Comparison of ENCODE assay signal across 26 cellular contexts in the genomic region with DNA sequence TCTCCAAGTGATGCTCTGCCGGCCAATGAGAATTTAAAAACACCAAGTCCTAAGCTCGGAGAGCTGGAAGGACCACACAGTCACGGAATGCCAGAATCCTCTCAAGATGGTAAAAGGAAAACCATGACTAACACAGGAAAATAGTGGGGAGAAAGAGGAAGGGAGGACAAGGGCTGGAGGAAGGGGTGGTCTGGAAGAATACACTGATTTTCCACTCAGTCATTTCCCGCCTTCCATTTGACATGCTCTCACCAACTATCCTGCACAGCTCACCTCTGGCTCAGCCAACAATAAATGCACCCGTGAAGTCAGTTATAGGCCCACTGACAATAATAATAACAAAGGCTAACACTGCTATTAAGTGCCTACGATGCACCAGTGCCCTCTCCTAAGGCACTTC.
"Had no signal": no experiment of that assay in that cellular context is flagged by ENCODE, and none has a peak within 500 bp of the region (broad histone marks: within the 10 kb centered on the region; RNA-seq: fewer than 3 reads in every experiment).

No MANE protein-coding gene starts in this region.

- H3K9me3 Mint-ChIP-seq: activated naive CD8-positive, alpha-beta T cell treated with anti-CD3 and anti-CD28 coated beads, Interleukin-2, amount 10 ng/mL, durations not matched to agents 7 days and 5 days; activated T-helper 17 cell treated with anti-CD3 and anti-CD28 coated beads, Interleukin-2, amount 50 U/mL, for 72 hours; memory B cell; nephron; stimulated activated memory B cell treated with anti-CD40 and anti-IgM and Interleukin-4, amounts not matched to agents 10 μg/mL and 1 μg/mL and 100 μg/mL, for 72 hours; T-helper 1 cell treated with Interleukin-12 subunit alpha and Interleukin-12 subunit beta and Interleukin-4 antibody, amounts not matched to agents 30 μg/mL and 1 μg/mL, for 36 hours had no signal

- ATAC-seq: activated CD8-positive, alpha-beta T cell treated with anti-CD3 and anti-CD28 coated beads, Interleukin-2, amount 10 ng/mL, durations not matched to agents 7 days and 5 days; activated T-helper 17 cell treated with anti-CD3 and anti-CD28 coated beads, Interleukin-2, amount 50 U/mL, for 72 hours; gastroesophageal sphincter; psoas muscle; stimulated activated memory B cell treated with anti-CD40 and anti-IgM and Interleukin-4, amounts not matched to agents 10 μg/mL and 1 μg/mL and 100 μg/mL, for 72 hours had no signal

- H3K27me3 ChIP-seq: cardiac muscle cell, esophagus muscularis mucosa, gastroesophageal sphincter, heart left ventricle, neutrophil, pancreas, stomach, transverse colon, uterus had no signal

- H3K9me3 ChIP-seq: esophagus muscularis mucosa, gastroesophageal sphincter, heart left ventricle, neutrophil, pancreas, psoas muscle, stomach, transverse colon, uterus had no signal

- H3K36me3 ChIP-seq: cardiac muscle cell, esophagus muscularis mucosa, gastroesophageal sphincter, heart left ventricle, neutrophil, pancreas, stomach, transverse colon, uterus had no signal

- H3K4me3 Mint-ChIP-seq: activated CD8-positive, alpha-beta T cell treated with anti-CD3 and anti-CD28 coated beads, Interleukin-2, amount 10 ng/mL, durations not matched to agents 7 days and 5 days; activated naive CD8-positive, alpha-beta T cell treated with anti-CD3 and anti-CD28 coated beads, Interleukin-2, amount 10 ng/mL, durations not matched to agents 7 days and 5 days; activated T-helper 17 cell treated with anti-CD3 and anti-CD28 coated beads, Interleukin-2, amount 50 U/mL, for 72 hours; memory B cell; nephron; stimulated activated memory B cell treated with anti-CD40 and anti-IgM and Interleukin-4, amounts not matched to agents 10 μg/mL and 1 μg/mL and 100 μg/mL, for 72 hours; T-helper 1 cell treated with Interleukin-12 subunit alpha and Interleukin-12 subunit beta and Interleukin-4 antibody, amounts not matched to agents 30 μg/mL and 1 μg/mL, for 36 hours had no signal

- H3K4me3 ChIP-seq: cardiac muscle cell, esophagus muscularis mucosa, gastroesophageal sphincter, heart left ventricle, pancreas, psoas muscle, stomach, transverse colon, uterus had no signal

- H3K27ac ChIP-seq: cardiac muscle cell, esophagus muscularis mucosa, gastroesophageal sphincter, heart left ventricle, neutrophil, pancreas, psoas muscle, stomach, transverse colon, uterus had no signal

- H3K36me3 Mint-ChIP-seq: memory B cell; stimulated activated memory B cell treated with anti-CD40 and anti-IgM and Interleukin-4, amounts not matched to agents 10 μg/mL and 1 μg/mL and 100 μg/mL, for 72 hours had no signal

- DNase-seq: activated CD4-positive, alpha-beta T cell treated with anti-CD3 and anti-CD28 coated beads for 4 hours; activated CD4-positive, CD25-positive, alpha-beta regulatory T cell; activated CD8-positive, alpha-beta T cell treated with anti-CD3 and anti-CD28 coated beads, Interleukin-2, amount 10 ng/mL, durations not matched to agents 7 days and 5 days; activated naive CD8-positive, alpha-beta T cell treated with anti-CD3 and anti-CD28 coated beads, Interleukin-2, amount 10 ng/mL, durations not matched to agents 7 days and 5 days; amygdala; cortex of kidney; effector CD4-positive, alpha-beta T cell; heart left ventricle; pancreas; psoas muscle; right cardiac atrium; stimulated activated CD4-positive, alpha-beta T cell treated with anti-CD3 and anti-CD28 coated beads, Interleukin-12 subunit alpha, Interleukin-12 subunit beta, amount 100 ng/mL, for 4 hours; stomach; transverse colon; uterus had no signal

- H3K4me1 ChIP-seq: psoas muscle, uterus had no signal

- H3K27me3 Mint-ChIP-seq: activated naive CD8-positive, alpha-beta T cell treated with anti-CD3 and anti-CD28 coated beads, Interleukin-2, amount 10 ng/mL, durations not matched to agents 7 days and 5 days; activated T-helper 17 cell treated with anti-CD3 and anti-CD28 coated beads, Interleukin-2, amount 50 U/mL, for 72 hours; memory B cell; stimulated activated memory B cell treated with anti-CD40 and anti-IgM and Interleukin-4, amounts not matched to agents 10 μg/mL and 1 μg/mL and 100 μg/mL, for 72 hours had no signal

- H3K27ac Mint-ChIP-seq: activated CD8-positive, alpha-beta T cell treated with anti-CD3 and anti-CD28 coated beads, Interleukin-2, amount 10 ng/mL, durations not matched to agents 7 days and 5 days; activated naive CD8-positive, alpha-beta T cell treated with anti-CD3 and anti-CD28 coated beads, Interleukin-2, amount 10 ng/mL, durations not matched to agents 7 days and 5 days; activated T-helper 17 cell treated with anti-CD3 and anti-CD28 coated beads, Interleukin-2, amount 50 U/mL, for 72 hours; memory B cell; nephron; T-helper 1 cell treated with Interleukin-12 subunit alpha and Interleukin-12 subunit beta and Interleukin-4 antibody, amounts not matched to agents 30 μg/mL and 1 μg/mL, for 36 hours had no signal

- FAIRE-seq: endometrium, islet of Langerhans, pancreas had no signal
